In the genomic region with DNA sequence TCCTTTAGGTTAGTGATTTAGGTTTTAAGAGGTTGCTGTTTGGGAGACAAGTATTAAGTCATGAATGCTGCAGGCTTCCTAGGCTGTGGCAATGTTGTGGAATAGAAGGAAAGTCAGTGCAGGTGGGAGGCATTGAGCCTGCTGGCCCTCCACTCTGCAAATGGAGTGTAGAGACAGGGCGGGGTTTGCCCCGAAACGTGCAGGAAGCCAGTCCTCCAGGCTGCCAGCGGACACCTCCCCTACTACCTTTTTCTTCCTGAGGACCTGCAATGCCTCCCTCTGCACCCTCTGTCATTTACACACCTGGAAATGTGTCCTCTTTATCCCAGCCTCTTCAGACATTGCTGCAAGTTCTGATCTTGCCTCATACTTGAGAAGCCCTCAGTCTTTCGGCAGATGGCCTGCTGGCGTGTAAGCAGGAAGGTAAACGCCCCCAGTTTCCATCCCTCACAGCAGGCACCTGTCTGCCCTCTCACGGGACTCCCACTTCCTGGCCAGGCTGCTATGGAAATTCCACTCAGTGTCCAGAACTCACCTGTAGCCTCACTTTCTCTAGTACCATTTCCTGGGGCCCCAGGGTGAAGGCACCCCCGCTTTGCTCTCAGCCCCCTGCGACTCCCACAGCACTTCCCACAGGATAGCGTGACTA, we compare ENCODE assay signal across 17 cellular contexts.
A peak's percentile ranks its signal among the peaks of the same experiment; 100 is the strongest.
DNase-seq lines count a peak whose midpoint lies in the region; ATAC-seq and TF ChIP-seq lines count a peak whose summit lies in the region.
"Had no signal": no experiment of that assay in that cellular context is flagged by ENCODE, and none has a peak within 500 bp of the region (broad histone marks: within the 10 kb centered on the region; RNA-seq: fewer than 3 reads in every experiment).

No MANE protein-coding gene starts in this region.

- H3K9me3 ChIP-seq in WERI-Rb-1 (ENCODE audit: severe bottlenecking) (peaks cover 5% of the 10 kb centered on the region), transverse colon (no peaks in the 10 kb centered on the region), left ventricle myocardium inferior (replicated peaks) (peaks cover 12% of the 10 kb centered on the region), ovary (no peaks in the 10 kb centered on the region)
- H3K9me3 ChIP-seq: sigmoid colon had no signal

- H3K27ac Mint-ChIP-seq in stimulated activated naive CD8-positive, alpha-beta T cell treated with anti-CD3 and anti-CD28 coated beads, Interleukin-15, amount 100 ng/mL, for 72 hours, result no peak overlapping the region
- H3K27ac Mint-ChIP-seq: natural killer cell, T-cell had no signal

- H3K4me3 ChIP-seq in WERI-Rb-1 (ENCODE audit: low read depth, low read length) (peak overlapping the region; percentile 2; the same call in 1 of the 2 replicates), transverse colon (no peak overlapping the region), left ventricle myocardium inferior (no peak overlapping the region), ovary (no peak overlapping the region)
- H3K4me3 ChIP-seq: K562, sigmoid colon had no signal

- intact Hi-C loops in transverse colon (cut with DNase I; ENCODE audit: low total_unique reads), result no loop called here
- intact Hi-C loops in left ventricle myocardium inferior (cut with micrococcal nuclease), result no loop called here
- intact Hi-C loops in ovary (cut with DNase I), result no loop called here

- no peak for TF ChIP-seq EP300 in transverse colon (IDR thresholded peaks at IDR 0.05; ENCODE audit: low read depth)
- TF ChIP-seq EP300 in ovary (IDR thresholded peaks at IDR 0.05), result no peak

- TF ChIP-seq POLR2A in transverse colon (IDR thresholded peaks at IDR 0.05) (no peak), ovary (IDR thresholded peaks at IDR 0.05) (no peak)

- TF ChIP-seq CTCF in WERI-Rb-1 (IDR thresholded peaks at IDR 0.05; ENCODE audit: low read depth, low read length) (no peak), transverse colon (IDR thresholded peaks at IDR 0.05) (no peak), left ventricle myocardium inferior (IDR thresholded peaks at IDR 0.05; ENCODE audit: borderline replicate concordance) (no peak), ovary (IDR thresholded peaks at IDR 0.05) (no peak)

- H3K27ac ChIP-seq in WERI-Rb-1, result peak overlapping the region; percentile 97
- H3K27ac ChIP-seq in transverse colon, result no peak overlapping the region
- no peak overlapping the region for H3K27ac ChIP-seq in left ventricle myocardium inferior (replicated peaks)
- H3K27ac ChIP-seq in ovary, result no peak overlapping the region
- H3K27ac ChIP-seq: C4-2B, sigmoid colon had no signal

- in situ Hi-C loops in transverse colon (cut with MboI; ENCODE audit: low pct_ligation_motif_present in 1 of 4, low pct_unique_long_range_greater_than_20kb in 1 of 4, low sequenced_read_pairs in 3 of 4), result no loop called here

- ATAC-seq in stimulated activated naive CD8-positive, alpha-beta T cell treated with anti-CD3 and anti-CD28 coated beads, Interleukin-15, amount 100 ng/mL, for 72 hours, result peak; percentile 19
- ATAC-seq in stimulated activated naive CD8-positive, alpha-beta T cell treated with anti-CD3 and anti-CD28 coated beads, Interleukin-15, Interleukin-2, amounts not matched to agents 100 U/mL and 50 U/mL, for 24 hours, result no peak
- peak; percentile 47 for ATAC-seq in HG02870 (IDR thresholded peaks at IDR 0.05; ENCODE audit: unreplicated experiment)
- ATAC-seq: natural killer cell had no signal

- peak overlapping the region in 1 of 2 donors; percentile 51 for H3K4me3 Mint-ChIP-seq in stimulated activated naive CD8-positive, alpha-beta T cell treated with anti-CD3 and anti-CD28 coated beads, Interleukin-15, amount 100 ng/mL, for 72 hours
- H3K4me3 Mint-ChIP-seq: natural killer cell, T-cell had no signal

- peaks cover 13% of the 10 kb centered on the region for H3K4me1 Mint-ChIP-seq in stimulated activated naive CD8-positive, alpha-beta T cell treated with anti-CD3 and anti-CD28 coated beads, Interleukin-15, amount 100 ng/mL, for 72 hours
- H3K4me1 Mint-ChIP-seq: natural killer cell had no signal

- H3K27me3 ChIP-seq in WERI-Rb-1 (ENCODE audit: insufficient read depth, low read depth, severe bottlenecking), result no peaks in the 10 kb centered on the region
- H3K27me3 ChIP-seq in transverse colon, result no peaks in the 10 kb centered on the region
- H3K27me3 ChIP-seq in left ventricle myocardium inferior (ENCODE audit: low read depth), result no peaks in the 10 kb centered on the region
- H3K27me3 ChIP-seq in ovary, result no peaks in the 10 kb centered on the region
- H3K27me3 ChIP-seq: sigmoid colon had no signal

- 68 to 88% methylated on average over 3 to 11 of the region's 11 CpGs for WGBS in transverse colon (ENCODE audit: low coverage in 1 of 2), 2 donors
- 60 to 70% (median 67%) methylated on average over 11 of the region's 11 CpGs for WGBS in ovary, 3 donors

- H3K4me1 ChIP-seq in transverse colon, result no peaks in the 10 kb centered on the region
- no peaks in the 10 kb centered on the region for H3K4me1 ChIP-seq in left ventricle myocardium inferior
- H3K4me1 ChIP-seq in ovary (ENCODE audit: insufficient read depth), result no peaks in the 10 kb centered on the region
- H3K4me1 ChIP-seq: sigmoid colon had no signal

- H3K9me3 Mint-ChIP-seq in stimulated activated naive CD8-positive, alpha-beta T cell treated with anti-CD3 and anti-CD28 coated beads, Interleukin-15, amount 100 ng/mL, for 72 hours, result no peaks in the 10 kb centered on the region
- H3K9me3 Mint-ChIP-seq: natural killer cell, T-cell had no signal

- DNase-seq in stimulated activated naive CD8-positive, alpha-beta T cell treated with anti-CD3 and anti-CD28 coated beads, Interleukin-15, amount 100 ng/mL, for 72 hours, result no peak
- DNase-seq in stimulated activated naive CD8-positive, alpha-beta T cell treated with anti-CD3 and anti-CD28 coated beads, Interleukin-15, Interleukin-2, amounts not matched to agents 100 U/mL and 50 U/mL, for 24 hours, result no peak
- peak; percentile 79 for DNase-seq in WERI-Rb-1
- DNase-seq in transverse colon, result peak; percentile 29
- no peak for DNase-seq in left ventricle myocardium inferior
- DNase-seq in ovary, result no peak
- DNase-seq in stimulated activated naive CD4-positive, alpha-beta T cell treated with Interleukin-2 at 50 U/mL for 16 hours (lab: John Stamatoyannopoulos, UW), result no peak
- DNase-seq: activated CD4-positive, alpha-beta T cell treated with anti-CD3 and anti-CD28 coated beads for 1 hour; GF-D8; hippocampal formation; natural killer cell; NCI-H1694 treated with DMSO at 0.1 percent for 48 hours; sigmoid colon had no signal

- no peaks in the 10 kb centered on the region for H3K27me3 Mint-ChIP-seq in stimulated activated naive CD8-positive, alpha-beta T cell treated with anti-CD3 and anti-CD28 coated beads, Interleukin-15, amount 100 ng/mL, for 72 hours
- H3K27me3 Mint-ChIP-seq: T-cell had no signal

- H3K36me3 ChIP-seq in WERI-Rb-1, result no peaks in the 10 kb centered on the region
- no peaks in the 10 kb centered on the region for H3K36me3 ChIP-seq in transverse colon
- H3K36me3 ChIP-seq in left ventricle myocardium inferior, result no peaks in the 10 kb centered on the region
- H3K36me3 ChIP-seq in ovary, result no peaks in the 10 kb centered on the region
- H3K36me3 ChIP-seq: sigmoid colon had no signal

Comparison
In these comparisons a context has a peak if more than half of its experiments do, and no peak if none do; other contexts are left out.
1. DNase-seq: peak in WERI-Rb-1 (single experiment) and transverse colon (single experiment); none in stimulated activated naive CD8-positive, alpha-beta T cell treated with anti-CD3 and anti-CD28 coated beads, Interleukin-15, amount 100 ng/mL, for 72 hours (0 of 2), stimulated activated naive CD8-positive, alpha-beta T cell treated with anti-CD3 and anti-CD28 coated beads, Interleukin-15, Interleukin-2, amounts not matched to agents 100 U/mL and 50 U/mL, for 24 hours (single experiment), left ventricle myocardium inferior (single experiment), ovary (0 of 5) and stimulated activated naive CD4-positive, alpha-beta T cell treated with Interleukin-2 at 50 U/mL for 16 hours (single experiment).